Comparison of ENCODE assay signal across 36 cellular contexts in the genomic region with DNA sequence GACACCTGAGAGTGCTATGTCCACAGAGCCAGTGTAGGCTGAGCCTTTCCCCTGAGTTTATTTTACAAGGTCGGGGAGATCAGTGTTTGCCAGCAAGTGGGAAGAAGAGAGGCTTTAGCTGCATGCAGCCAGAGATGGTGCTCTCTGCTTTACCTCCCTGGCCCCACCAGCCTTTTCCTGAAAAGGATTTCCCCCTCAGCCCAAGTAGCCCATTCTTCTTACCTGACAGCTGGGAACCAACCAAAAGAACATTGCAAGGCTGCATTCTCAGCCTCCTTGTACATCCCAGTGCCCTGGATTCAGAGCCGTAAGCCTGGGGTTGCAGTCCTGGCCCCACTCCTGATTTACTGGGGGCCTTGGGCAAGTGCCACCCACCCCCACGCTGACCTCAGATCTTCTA. TPM values are rescaled to one million over a fixed set of nuclear protein-coding genes. Genes with fewer than 3 reads are reported as not detected.
"Had no signal": no experiment of that assay in that cellular context is flagged by ENCODE, and none has a peak within 500 bp of the region (broad histone marks: within the 10 kb centered on the region; RNA-seq: fewer than 3 reads in every experiment).

No MANE protein-coding gene starts in this region.

- H3K9me3 Mint-ChIP-seq: activated CD4-positive, alpha-beta memory T cell treated with anti-CD3 and anti-CD28 coated beads for 36 hours; activated CD4-positive, alpha-beta T cell treated with anti-CD3 and anti-CD28 coated beads, Interleukin-2, amount 10 ng/mL, durations not matched to agents 24 days and 14 days; activated naive CD4-positive, alpha-beta T cell treated with anti-CD3 and anti-CD28 coated beads, Interleukin-2, amount 50 U/mL, for 72 hours; activated T-helper 17 cell treated with anti-CD3 and anti-CD28 coated beads, Interleukin-2, amount 50 U/mL, for 72 hours; natural killer cell; stimulated activated memory B cell treated with anti-CD40 and anti-IgM and Interleukin-4, amounts not matched to agents 10 μg/mL and 1 μg/mL and 100 μg/mL, for 72 hours; stimulated activated naive CD8-positive, alpha-beta T cell treated with anti-CD3 and anti-CD28 coated beads, Interleukin-15, amount 100 ng/mL, for 72 hours had no signal

- H3K9me3 ChIP-seq: adrenal gland, body of pancreas, colonic mucosa, gastroesophageal sphincter, thyroid gland had no signal

- H3K27me3 Mint-ChIP-seq: activated CD4-positive, alpha-beta memory T cell treated with anti-CD3 and anti-CD28 coated beads for 36 hours; activated CD4-positive, alpha-beta T cell treated with anti-CD3 and anti-CD28 coated beads, Interleukin-2, amount 10 ng/mL, durations not matched to agents 24 days and 14 days; activated T-helper 17 cell treated with anti-CD3 and anti-CD28 coated beads, Interleukin-2, amount 50 U/mL, for 72 hours; stimulated activated memory B cell treated with anti-CD40 and anti-IgM and Interleukin-4, amounts not matched to agents 10 μg/mL and 1 μg/mL and 100 μg/mL, for 72 hours; stimulated activated naive CD8-positive, alpha-beta T cell treated with anti-CD3 and anti-CD28 coated beads, Interleukin-15, amount 100 ng/mL, for 72 hours had no signal

- H3K36me3 Mint-ChIP-seq: activated CD4-positive, alpha-beta memory T cell treated with anti-CD3 and anti-CD28 coated beads for 36 hours; activated naive CD4-positive, alpha-beta T cell treated with anti-CD3 and anti-CD28 coated beads, Interleukin-2, amount 50 U/mL, for 72 hours; natural killer cell; stimulated activated memory B cell treated with anti-CD40 and anti-IgM and Interleukin-4, amounts not matched to agents 10 μg/mL and 1 μg/mL and 100 μg/mL, for 72 hours had no signal

- H3K27ac ChIP-seq: adrenal gland, body of pancreas, colonic mucosa, hepatocyte, thyroid gland, WERI-Rb-1 had no signal

- H3K4me1 Mint-ChIP-seq: stimulated activated memory B cell treated with anti-CD40 and anti-IgM and Interleukin-4, amounts not matched to agents 10 μg/mL and 1 μg/mL and 100 μg/mL, for 72 hours had no signal

- H3K4me3 Mint-ChIP-seq: activated CD4-positive, alpha-beta memory T cell treated with anti-CD3 and anti-CD28 coated beads for 36 hours; activated CD4-positive, alpha-beta T cell treated with anti-CD3 and anti-CD28 coated beads, Interleukin-2, amount 10 ng/mL, durations not matched to agents 24 days and 14 days; activated T-helper 17 cell treated with anti-CD3 and anti-CD28 coated beads, Interleukin-2, amount 50 U/mL, for 72 hours; natural killer cell; stimulated activated memory B cell treated with anti-CD40 and anti-IgM and Interleukin-4, amounts not matched to agents 10 μg/mL and 1 μg/mL and 100 μg/mL, for 72 hours; stimulated activated naive CD8-positive, alpha-beta T cell treated with anti-CD3 and anti-CD28 coated beads, Interleukin-15, amount 100 ng/mL, for 72 hours had no signal

- H3K27me3 ChIP-seq: adrenal gland, body of pancreas, colonic mucosa, dorsolateral prefrontal cortex, gastroesophageal sphincter, hepatocyte, thyroid gland had no signal

- H3K27ac Mint-ChIP-seq: activated CD4-positive, alpha-beta memory T cell treated with anti-CD3 and anti-CD28 coated beads for 36 hours; activated CD4-positive, alpha-beta T cell treated with anti-CD3 and anti-CD28 coated beads, Interleukin-2, amount 10 ng/mL, durations not matched to agents 24 days and 14 days; activated naive CD4-positive, alpha-beta T cell treated with anti-CD3 and anti-CD28 coated beads, Interleukin-2, amount 50 U/mL, for 72 hours; activated T-helper 17 cell treated with anti-CD3 and anti-CD28 coated beads, Interleukin-2, amount 50 U/mL, for 72 hours; natural killer cell; stimulated activated memory B cell treated with anti-CD40 and anti-IgM and Interleukin-4, amounts not matched to agents 10 μg/mL and 1 μg/mL and 100 μg/mL, for 72 hours; stimulated activated naive CD8-positive, alpha-beta T cell treated with anti-CD3 and anti-CD28 coated beads, Interleukin-15, amount 100 ng/mL, for 72 hours had no signal

- H3K36me3 ChIP-seq: adrenal gland, colonic mucosa, thyroid gland, WERI-Rb-1 had no signal

- DNase-seq: activated CD4-positive, alpha-beta memory T cell treated with anti-CD3 and anti-CD28 coated beads for 36 hours; activated CD4-positive, alpha-beta T cell treated with anti-CD3 and anti-CD28 coated beads, Interleukin-2, amount 10 ng/mL, durations not matched to agents 24 days and 14 days; activated CD4-positive, CD25-positive, alpha-beta regulatory T cell treated with anti-CD3 and anti-CD28 coated beads, Interleukin-2, amount 50 U/mL, for 72 hours; activated gamma-delta T cell treated with Interleukin-2 at 50 U/mL for 16 hours; activated T-cell treated with anti-CD3 and anti-CD28 coated beads, Interleukin-2, amount 50 U/mL, for 1 hour; body of pancreas; colonic mucosa; dorsolateral prefrontal cortex; effector memory CD4-positive, alpha-beta T cell; erythroblast; kidney; left colon; midbrain; natural killer cell; stimulated activated CD4-positive, alpha-beta T cell treated with anti-CD3 and anti-CD28 coated beads, Interleukin-1b, Interleukin-23, amount 100 ng/mL, for 48 hours; stimulated activated CD4-positive, alpha-beta T cell treated with anti-CD3 and anti-CD28 coated beads, Interleukin-4, amount 100 ng/mL, for 4 hours; stimulated activated CD8-positive, alpha-beta memory T cell treated with anti-CD3 and anti-CD28 coated beads, Interleukin-4, amount 100 ng/mL, for 48 hours; substantia nigra; T-helper 1 cell; thyroid gland; WERI-Rb-1 had no signal

- H3K4me3 ChIP-seq: adrenal gland, body of pancreas, colonic mucosa, dorsolateral prefrontal cortex, gastroesophageal sphincter, hepatocyte, smooth muscle cell, thyroid gland had no signal

- ATAC-seq: activated naive CD4-positive, alpha-beta T cell treated with anti-CD3 and anti-CD28 coated beads, Interleukin-2, amount 50 U/mL, for 72 hours; activated T-helper 17 cell treated with anti-CD3 and anti-CD28 coated beads, Interleukin-2, amount 50 U/mL, for 72 hours; body of pancreas; gastroesophageal sphincter; left colon; natural killer cell; stimulated activated memory B cell treated with anti-CD40 and anti-IgM and Interleukin-4, amounts not matched to agents 10 μg/mL and 1 μg/mL and 100 μg/mL, for 72 hours; stimulated activated naive CD8-positive, alpha-beta T cell treated with anti-CD3 and anti-CD28 coated beads, Interleukin-15, amount 100 ng/mL, for 72 hours had no signal

- H3K4me1 ChIP-seq: adrenal gland, colonic mucosa, thyroid gland had no signal

RNA-seq across cellular contexts. Expression of a gene that starts 57.1 kb away (rescaled TPM):
- total RNA-seq: activated CD4-positive, alpha-beta memory T cell treated with anti-CD3 and anti-CD28 coated beads for 36 hours; activated CD4-positive, alpha-beta T cell treated with anti-CD3 and anti-CD28 coated beads, Interleukin-2, amount 10 ng/mL, durations not matched to agents 24 days and 14 days; activated CD8-positive, alpha-beta memory T cell treated with anti-CD3 and anti-CD28 coated beads for 36 hours; activated T-helper 17 cell treated with anti-CD3 and anti-CD28 coated beads, Interleukin-2, amount 50 U/mL, for 72 hours; adrenal gland; aorta; body of pancreas; colonic mucosa; fibroblast of villous mesenchyme; gastroesophageal sphincter; hepatocyte; kidney; left colon; natural killer cell; osteoblast; posterior vena cava; renal cortical epithelial cell; smooth muscle cell; thyroid gland; ureter had no signal
- polyA plus RNA-seq: aorta, hepatocyte, smooth muscle cell had no signal
